In the genomic region with DNA sequence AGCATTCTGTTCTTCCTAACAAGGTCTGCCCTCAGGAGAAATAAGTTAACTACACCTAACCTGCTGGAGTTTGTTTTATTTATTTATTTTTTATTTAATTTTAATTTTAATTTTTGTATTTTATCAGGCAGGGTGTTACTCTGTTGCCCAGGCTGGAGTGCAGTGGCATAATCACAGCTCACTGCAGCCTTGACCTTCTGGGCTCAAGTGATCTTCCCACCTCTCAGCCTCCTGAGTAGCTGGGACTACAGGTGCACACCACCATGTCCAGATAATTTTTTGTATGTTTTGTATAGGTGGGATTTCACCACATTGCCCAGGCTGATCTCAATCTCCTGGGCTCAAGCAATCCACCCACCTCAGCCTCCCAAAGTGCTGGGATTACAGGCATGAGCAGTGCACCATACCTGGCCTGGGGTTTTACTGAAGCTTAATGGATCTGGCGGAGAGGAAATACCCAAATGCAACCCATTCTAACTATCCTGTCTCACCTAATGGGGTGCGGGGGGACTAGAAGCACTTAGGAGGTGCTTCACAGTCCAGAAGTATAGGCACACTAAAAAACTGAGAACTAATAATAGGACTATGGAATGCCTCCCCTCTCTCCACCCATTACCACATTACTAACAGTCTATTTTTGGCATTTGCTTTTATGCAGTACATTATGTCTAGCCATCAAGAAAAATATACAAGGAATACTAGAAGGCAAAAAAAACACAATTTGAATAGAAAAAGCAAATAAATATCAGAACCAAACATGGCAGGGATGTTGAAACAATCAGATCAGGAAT, we compare ENCODE assay signal across 27 cellular contexts.
DNase-seq lines count a peak whose midpoint lies in the region; ATAC-seq and TF ChIP-seq lines count a peak whose summit lies in the region.
"Had no signal": no experiment of that assay in that cellular context is flagged by ENCODE, and none has a peak within 500 bp of the region (broad histone marks: within the 10 kb centered on the region; RNA-seq: fewer than 3 reads in every experiment).

No MANE protein-coding gene starts in this region.

- H3K27me3 ChIP-seq in PC-3 (ENCODE audit: low read length) (no peaks in the 10 kb centered on the region), gastrocnemius medialis (no peaks in the 10 kb centered on the region)
- H3K27me3 ChIP-seq: foreskin keratinocyte, left lung, transverse colon had no signal

- TF ChIP-seq POLR2A in gastrocnemius medialis (IDR thresholded peaks at IDR 0.05), result no peak

- H2AFZ ChIP-seq in PC-3 (ENCODE audit: low read length), result no peak overlapping the region
- H2AFZ ChIP-seq: parathyroid adenoma had no signal

- no peaks in the 10 kb centered on the region for H3K36me3 ChIP-seq in PC-3 (ENCODE audit: low read depth, low read length)
- no peaks in the 10 kb centered on the region for H3K36me3 ChIP-seq in gastrocnemius medialis
- H3K36me3 ChIP-seq: left lung, WERI-Rb-1 had no signal

- TF ChIP-seq CTCF in PC-3 (conservative IDR thresholded peaks at IDR 0.05; ENCODE audit: low read depth, low read length) (no peak), choroid plexus epithelial cell (conservative IDR thresholded peaks at IDR 0.05; ENCODE audit: low read depth, low read length) (no peak), gastrocnemius medialis (IDR thresholded peaks at IDR 0.05 in 4 of 5, conservative IDR thresholded peaks at IDR 0.05 in 1 of 5) (no peak)

- no peaks in the 10 kb centered on the region for H3K9me2 ChIP-seq in PC-3 (replicated peaks; ENCODE audit: low read length)

- H3K4me1 ChIP-seq in PC-3 (ENCODE audit: insufficient read depth, low read length) (peaks cover 36% of the 10 kb centered on the region), gastrocnemius medialis (peaks cover 11 to 19% of the 10 kb centered on the region in 2 donors)
- H3K4me1 ChIP-seq: left lung, parathyroid adenoma had no signal

- POLR2A ChIA-PET in PC-3 (lab: Charles Lee; ENCODE audit: unreplicated experiment), result no interaction called here

- no peaks in the 10 kb centered on the region for H4K20me1 ChIP-seq in PC-3 (ENCODE audit: low read length)

- no peak overlapping the region for H3K4me3 ChIP-seq in PC-3 (ENCODE audit: low read length)
- no peak overlapping the region for H3K4me3 ChIP-seq in choroid plexus epithelial cell (ENCODE audit: low read depth, low read length)
- H3K4me3 ChIP-seq in gastrocnemius medialis, result no peak overlapping the region
- H3K4me3 ChIP-seq: left lung, transverse colon had no signal

- ATAC-seq in PC-3, result no peak
- peak; percentile 95 for ATAC-seq in left ventricle myocardium superior
- ATAC-seq in gastrocnemius medialis, result peak; percentile 96 to 99
- ATAC-seq: activated T-cell treated with anti-CD3 and anti-CD28 coated beads, Interleukin-2, amount 50 U/mL, for 72 hours; left lung; sciatic nerve had no signal

- no peaks in the 10 kb centered on the region for H3K79me2 ChIP-seq in PC-3 (ENCODE audit: low read length)
- H3K79me2 ChIP-seq: parathyroid adenoma had no signal

- H3K4me2 ChIP-seq in PC-3 (ENCODE audit: low read length), result peak overlapping the region; percentile 34

- BruUV-seq in PC-3 (replicated peaks; lab: Mats Ljungman, UMichigan), result no TSS peak

- no peaks in the 10 kb centered on the region for H3K9me3 ChIP-seq in PC-3 (ENCODE audit: low read length)
- H3K9me3 ChIP-seq in gastrocnemius medialis, result no peaks in the 10 kb centered on the region
- H3K9me3 ChIP-seq: left lung, transverse colon had no signal

- in situ Hi-C loops in gastrocnemius medialis (cut with MboI; ENCODE audit: low sequenced_read_pairs in 4 of 4), result no loop called here

- H3K9ac ChIP-seq in PC-3 (ENCODE audit: low read length), result no peak overlapping the region
- H3K9ac ChIP-seq: parathyroid adenoma had no signal

- H3K27ac ChIP-seq in PC-3 (ENCODE audit: low read length) (no peak overlapping the region), gastrocnemius medialis (peak overlapping the region in 3 of 4 donors; percentile 3 to 19 (median 11))
- H3K27ac ChIP-seq: left lung, parathyroid adenoma, RWPE1, transverse colon, WERI-Rb-1 had no signal

- CTCF ChIA-PET in PC-3 (lab: Charles Lee), result no interaction called here

- H3F3A ChIP-seq in PC-3 (ENCODE audit: low read length, unreplicated experiment), result no peaks in the 10 kb centered on the region

- DNase-seq in PC-3 (no peak), choroid plexus epithelial cell (ENCODE audit: low read depth) (peak; percentile 20), left ventricle myocardium superior (no peak), gastrocnemius medialis (no peak), HPDE6-E6E7 (ENCODE audit: extremely low spot score) (no peak), GF-D8 (lab: John Stamatoyannopoulos, UW) (no peak), RKO (ENCODE audit: low spot score) (no peak), NCI-H748 treated with DMSO at 0.1 percent for 48 hours (lab: John Stamatoyannopoulos, UW) (no peak)
- DNase-seq: activated CD4-positive, alpha-beta T cell treated with anti-CD3 and anti-CD28 coated beads, Interleukin-2, amount 10 ng/mL, durations not matched to agents 24 days and 14 days; activated naive CD4-positive, alpha-beta T cell treated with anti-CD3 and anti-CD28 coated beads for 36 hours; activated T-cell treated with anti-CD3 and anti-CD28 coated beads, Interleukin-2, amount 50 U/mL, for 72 hours; amygdala; CD4-positive, alpha-beta memory T cell; DMS 273 treated with DMSO at 0.1 percent for 48 hours; GOT3; hippocampal formation; immature natural killer cell; Karpas-422; left lung; NCI-H2171; NCI-H524 treated with DMSO at 0.1 percent for 48 hours; transverse colon; WERI-Rb-1 had no signal

- intact Hi-C loops in PC-3 (cut with micrococcal nuclease) (no loop called here), left ventricle myocardium superior (cut with micrococcal nuclease) (no loop called here), gastrocnemius medialis (cut with DNase I; ENCODE audit: low total_unique reads) (no loop called here)
